Comparison of ENCODE assay signal across 8 cellular contexts in genomic region chr13:112606125-112607001, GRCh38. TPM values are rescaled to one million over a fixed set of nuclear protein-coding genes. Genes with fewer than 3 reads are reported as not detected.
DNase-seq lines count a peak whose midpoint lies in the region; ATAC-seq and TF ChIP-seq lines count a peak whose summit lies in the region.

No MANE protein-coding gene starts in this region.

- no peak for TF ChIP-seq POLR2A in right lobe of liver (IDR thresholded peaks at IDR 0.05)

- ATAC-seq in HG03378 (IDR thresholded peaks at IDR 0.05; ENCODE audit: unreplicated experiment) (peak; percentile 92), right lobe of liver (peak; percentile 100)

- H3K4me1 ChIP-seq in right lobe of liver: no peaks in the 10 kb centered on the region

- POLR2A ChIA-PET in BJ (lab: Charles Lee): interaction anchor here (0.6 kb wide), 1 partner anchor 1132 kb away, joined by 4 read pairs; no protein-coding TSS in a partner anchor

- no peaks in the 10 kb centered on the region for H3K9me3 ChIP-seq in right lobe of liver

- H3K27ac ChIP-seq in right lobe of liver: peak overlapping the region; percentile 1 to 24 (median 9)

- CTCF ChIA-PET in BJ (lab: Yijun Ruan, JAX): interaction anchor here (0.6 to 7.4 kb wide), 24 partner anchors 9 to 1539 kb away, joined by 3 to 52 read pairs (median 4); no protein-coding TSS in a partner anchor

- peak; percentile 25 for DNase-seq in BJ (ENCODE audit: low read depth)
- DNase-seq in GM19238 (ENCODE audit: insufficient read length, low spot score): peak; percentile 87
- peak; percentile 80 for DNase-seq in NCI-H524 (lab: John Stamatoyannopoulos, UW)
- DNase-seq in activated CD4-positive, alpha-beta T cell treated with anti-CD3 and anti-CD28 coated beads, Interleukin-2, amount 50 U/mL, for 24 hours (ENCODE audit: low read depth in 1 of 2, low spot score in 1 of 2): peak; percentile 71 to 83
- DNase-seq in dermis blood vessel endothelial cell: peak; percentile 90
- peak; percentile 95 to 96 (median 96) for DNase-seq in right lobe of liver
- DNase-seq in stimulated activated CD4-positive, alpha-beta T cell treated with anti-CD3 and anti-CD28 coated beads, Interleukin-4, amount 100 ng/mL, for 1 hour: peak; percentile 91

- under 1% methylated on average over 34 of the region's 44 CpGs for WGBS in right lobe of liver (ENCODE audit: insufficient coverage, low coverage, low lambda C conversion rate, missing lambda C conversion rate)

- H3K36me3 ChIP-seq in BJ (ENCODE audit: control insufficient read depth, insufficient read depth, low read length) (no peaks in the 10 kb centered on the region), right lobe of liver (no peaks in the 10 kb centered on the region)

- intact Hi-C loops in right lobe of liver (cut with DNase I): no loop called here

- peak; percentile 74 for TF ChIP-seq CTCF in BJ (IDR thresholded peaks at IDR 0.05; ENCODE audit: insufficient read depth, low read depth, low read length)
- peak; percentile 96 to 98 (median 97) for TF ChIP-seq CTCF in right lobe of liver (IDR thresholded peaks at IDR 0.05)

- H3K4me3 ChIP-seq in BJ (ENCODE audit: low read depth, low read length) (peak overlapping the region; percentile 44), right lobe of liver (peak overlapping the region; percentile 10 to 49 (median 45))

- H3K27me3 ChIP-seq in BJ (ENCODE audit: control insufficient read depth, insufficient read depth, low read length) (peaks cover 1% of the 10 kb centered on the region; the same call in 1 of the 2 replicates), right lobe of liver (no peaks in the 10 kb centered on the region)

RNA-seq across cellular contexts. Expression of gene TUBGCP3, which starts 18.4 kb away (rescaled TPM):
- 11.2 and 15.7 TPM in 2 replicates for polyA plus RNA-seq in BJ (2011; rRNA removed)
- polyA minus RNA-seq in BJ (2011; rRNA and poly(A)+ RNA removed): 20.9 and 21.9 TPM in 2 replicates
- total RNA-seq in dermis blood vessel endothelial cell: 29.6 and 35.0 TPM in 2 replicates
- total RNA-seq in right lobe of liver: 10 to 100 TPM; 13.0 to 20.0 (median 17.6) TPM

Comparison
In these comparisons a context has a peak if more than half of its experiments do, and no peak if none do; other contexts are left out.
1. Peak in every context shown above with its lines: DNase-seq, ATAC-seq, H3K4me3 ChIP-seq and H3K27ac ChIP-seq.
2. DNase-seq: peak in every context shown above with its lines; median percentile 96 in right lobe of liver; 91 in stimulated activated CD4-positive, alpha-beta T cell treated with anti-CD3 and anti-CD28 coated beads, Interleukin-4, amount 100 ng/mL, for 1 hour; 90 in dermis blood vessel endothelial cell; 87 in GM19238; 80 in NCI-H524; 77 in activated CD4-positive, alpha-beta T cell treated with anti-CD3 and anti-CD28 coated beads, Interleukin-2, amount 50 U/mL, for 24 hours; 25 in BJ.